ENCODE assay signal across 21 cellular contexts in the genomic region with DNA sequence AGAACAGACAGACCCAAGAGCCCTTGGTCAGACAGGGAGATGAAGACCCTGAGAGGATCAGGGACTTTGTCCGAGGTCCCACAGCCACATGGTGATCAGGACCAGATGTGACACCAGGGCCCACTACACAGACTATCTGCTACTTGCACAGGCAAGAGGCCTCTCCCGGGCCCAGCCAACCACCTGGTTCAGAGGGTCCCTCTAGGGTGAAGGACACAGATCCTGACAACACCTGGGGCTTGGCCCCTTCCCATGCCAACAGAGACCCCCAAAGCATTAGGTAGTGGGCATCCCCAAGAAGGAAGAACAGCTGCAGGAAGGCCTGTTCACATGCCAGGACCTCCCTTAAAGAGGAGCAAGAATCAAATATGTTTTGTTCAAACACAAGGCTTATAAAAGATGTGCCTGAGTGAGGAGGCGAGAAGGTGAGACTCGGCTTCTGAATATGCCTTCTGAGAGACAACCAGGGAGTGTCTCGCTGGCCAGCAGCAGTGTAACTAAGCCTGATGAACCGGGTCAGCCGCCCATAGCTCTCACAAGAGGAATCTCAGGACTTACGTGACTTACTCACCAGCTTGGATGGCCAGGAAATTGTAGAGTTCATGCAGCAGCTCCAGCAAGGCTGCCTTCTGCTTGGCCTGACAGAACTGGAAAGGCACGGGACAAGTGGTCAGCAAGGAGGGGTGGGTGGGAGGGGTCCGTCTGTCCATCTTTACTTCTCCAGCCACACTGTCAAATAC. TPM values are rescaled to one million over a fixed set of nuclear protein-coding genes. Genes with fewer than 3 reads are reported as not detected.
"Had no signal": no experiment of that assay in that cellular context is flagged by ENCODE, and none has a peak within 500 bp of the region (broad histone marks: within the 10 kb centered on the region; RNA-seq: fewer than 3 reads in every experiment).

No MANE protein-coding gene starts in this region.

- DNase-seq: activated CD4-positive, alpha-beta memory T cell treated with anti-CD3 and anti-CD28 coated beads for 36 hours; activated CD4-positive, alpha-beta T cell treated with anti-CD3 and anti-CD28 coated beads for 36 hours; activated CD8-positive, alpha-beta memory T cell treated with anti-CD3 and anti-CD28 coated beads, Interleukin-2, amount 10 ng/mL, durations not matched to agents 7 days and 5 days; activated naive CD4-positive, alpha-beta T cell treated with anti-CD3 and anti-CD28 coated beads for 36 hours; adrenal gland; endodermal cell; heart right ventricle; left cardiac atrium; lower lobe of right lung; naive thymus-derived CD8-positive, alpha-beta T cell; spleen; upper lobe of left lung had no signal

- H3K4me3 ChIP-seq: adrenal gland, cardiac muscle cell, gastroesophageal sphincter, heart right ventricle, lower lobe of right lung, spleen, upper lobe of left lung had no signal

- H3K27me3 ChIP-seq: adrenal gland, cardiac muscle cell, gastroesophageal sphincter, heart right ventricle, spleen, upper lobe of left lung had no signal

- H3K27ac ChIP-seq: adrenal gland, cardiac muscle cell, gastroesophageal sphincter, lower lobe of right lung had no signal

- ATAC-seq: activated CD4-positive, alpha-beta T cell treated with anti-CD3 and anti-CD28 coated beads for 36 hours; activated CD8-positive, alpha-beta memory T cell treated with anti-CD3 and anti-CD28 coated beads, Interleukin-2, amount 10 ng/mL, durations not matched to agents 7 days and 5 days; gastroesophageal sphincter; heart right ventricle; left cardiac atrium; lower lobe of right lung; naive thymus-derived CD8-positive, alpha-beta T cell had no signal

- H3K4me3 Mint-ChIP-seq: activated CD4-positive, alpha-beta memory T cell treated with anti-CD3 and anti-CD28 coated beads for 36 hours; activated CD4-positive, alpha-beta T cell treated with anti-CD3 and anti-CD28 coated beads for 36 hours; activated CD8-positive, alpha-beta memory T cell treated with anti-CD3 and anti-CD28 coated beads, Interleukin-2, amount 10 ng/mL, durations not matched to agents 7 days and 5 days; activated naive CD4-positive, alpha-beta T cell treated with anti-CD3 and anti-CD28 coated beads for 36 hours; endodermal cell; stimulated activated naive CD8-positive, alpha-beta T cell treated with anti-CD3 and anti-CD28 coated beads, Interleukin-15, Interleukin-2, amounts not matched to agents 100 ng/mL and 50 ng/mL, for 24 hours; T-helper 2 cell treated with Interferon-gamma antibody and Interleukin-4, amounts not matched to agents 5 μg/mL and 100 μg/mL, for 36 hours had no signal

- H3K27ac Mint-ChIP-seq: activated CD4-positive, alpha-beta memory T cell treated with anti-CD3 and anti-CD28 coated beads for 36 hours; activated CD4-positive, alpha-beta T cell treated with anti-CD3 and anti-CD28 coated beads for 36 hours; activated CD8-positive, alpha-beta memory T cell treated with anti-CD3 and anti-CD28 coated beads, Interleukin-2, amount 10 ng/mL, durations not matched to agents 7 days and 5 days; activated naive CD4-positive, alpha-beta T cell treated with anti-CD3 and anti-CD28 coated beads for 36 hours; stimulated activated naive CD8-positive, alpha-beta T cell treated with anti-CD3 and anti-CD28 coated beads, Interleukin-15, Interleukin-2, amounts not matched to agents 100 ng/mL and 50 ng/mL, for 24 hours; T-helper 2 cell treated with Interferon-gamma antibody and Interleukin-4, amounts not matched to agents 5 μg/mL and 100 μg/mL, for 36 hours had no signal

- H3K9me3 Mint-ChIP-seq: activated CD4-positive, alpha-beta memory T cell treated with anti-CD3 and anti-CD28 coated beads for 36 hours; activated naive CD4-positive, alpha-beta T cell treated with anti-CD3 and anti-CD28 coated beads for 36 hours; endodermal cell; naive thymus-derived CD8-positive, alpha-beta T cell; stimulated activated naive CD8-positive, alpha-beta T cell treated with anti-CD3 and anti-CD28 coated beads, Interleukin-15, Interleukin-2, amounts not matched to agents 100 ng/mL and 50 ng/mL, for 24 hours; T-helper 2 cell treated with Interferon-gamma antibody and Interleukin-4, amounts not matched to agents 5 μg/mL and 100 μg/mL, for 36 hours had no signal

- H3K9me3 ChIP-seq: adrenal gland, gastroesophageal sphincter, heart right ventricle, lower lobe of right lung, spleen, upper lobe of left lung had no signal

- H3K27me3 Mint-ChIP-seq: activated CD4-positive, alpha-beta memory T cell treated with anti-CD3 and anti-CD28 coated beads for 36 hours; activated CD4-positive, alpha-beta T cell treated with anti-CD3 and anti-CD28 coated beads for 36 hours; activated CD8-positive, alpha-beta memory T cell treated with anti-CD3 and anti-CD28 coated beads, Interleukin-2, amount 10 ng/mL, durations not matched to agents 7 days and 5 days; stimulated activated naive CD8-positive, alpha-beta T cell treated with anti-CD3 and anti-CD28 coated beads, Interleukin-15, Interleukin-2, amounts not matched to agents 100 ng/mL and 50 ng/mL, for 24 hours had no signal

RNA-seq across cellular contexts. Expression of gene MLN, which starts 19.9 kb away (rescaled TPM):
- total RNA-seq: activated CD4-positive, alpha-beta memory T cell treated with anti-CD3 and anti-CD28 coated beads for 36 hours; activated CD4-positive, alpha-beta T cell treated with anti-CD3 and anti-CD28 coated beads for 36 hours; activated CD8-positive, alpha-beta memory T cell treated with anti-CD3 and anti-CD28 coated beads, Interleukin-2, amount 10 ng/mL, durations not matched to agents 7 days and 5 days; activated naive CD4-positive, alpha-beta T cell treated with anti-CD3 and anti-CD28 coated beads for 36 hours; adrenal gland; cardiac muscle cell; endodermal cell; gastroesophageal sphincter; heart right ventricle; left cardiac atrium; lower lobe of right lung; mesenteric fat pad; naive thymus-derived CD8-positive, alpha-beta T cell; renal cortical epithelial cell; SK-MEL-5; spleen; temporal lobe; upper lobe of left lung had no signal
- polyA plus RNA-seq: adrenal gland; esophagus; heart right ventricle; naive thymus-derived CD8-positive, alpha-beta T cell; spleen had no signal

RNA-seq across cellular contexts. Expression of gene IP6K3, which starts 37.2 kb away (rescaled TPM):
- total RNA-seq: activated CD4-positive, alpha-beta memory T cell treated with anti-CD3 and anti-CD28 coated beads for 36 hours; activated CD4-positive, alpha-beta T cell treated with anti-CD3 and anti-CD28 coated beads for 36 hours; activated CD8-positive, alpha-beta memory T cell treated with anti-CD3 and anti-CD28 coated beads, Interleukin-2, amount 10 ng/mL, durations not matched to agents 7 days and 5 days; activated naive CD4-positive, alpha-beta T cell treated with anti-CD3 and anti-CD28 coated beads for 36 hours; endodermal cell; naive thymus-derived CD8-positive, alpha-beta T cell; SK-MEL-5; temporal lobe had no signal
- polyA plus RNA-seq: naive thymus-derived CD8-positive, alpha-beta T cell had no signal
